Comparison of ENCODE assay signal across 8 cellular contexts in the genomic region with DNA sequence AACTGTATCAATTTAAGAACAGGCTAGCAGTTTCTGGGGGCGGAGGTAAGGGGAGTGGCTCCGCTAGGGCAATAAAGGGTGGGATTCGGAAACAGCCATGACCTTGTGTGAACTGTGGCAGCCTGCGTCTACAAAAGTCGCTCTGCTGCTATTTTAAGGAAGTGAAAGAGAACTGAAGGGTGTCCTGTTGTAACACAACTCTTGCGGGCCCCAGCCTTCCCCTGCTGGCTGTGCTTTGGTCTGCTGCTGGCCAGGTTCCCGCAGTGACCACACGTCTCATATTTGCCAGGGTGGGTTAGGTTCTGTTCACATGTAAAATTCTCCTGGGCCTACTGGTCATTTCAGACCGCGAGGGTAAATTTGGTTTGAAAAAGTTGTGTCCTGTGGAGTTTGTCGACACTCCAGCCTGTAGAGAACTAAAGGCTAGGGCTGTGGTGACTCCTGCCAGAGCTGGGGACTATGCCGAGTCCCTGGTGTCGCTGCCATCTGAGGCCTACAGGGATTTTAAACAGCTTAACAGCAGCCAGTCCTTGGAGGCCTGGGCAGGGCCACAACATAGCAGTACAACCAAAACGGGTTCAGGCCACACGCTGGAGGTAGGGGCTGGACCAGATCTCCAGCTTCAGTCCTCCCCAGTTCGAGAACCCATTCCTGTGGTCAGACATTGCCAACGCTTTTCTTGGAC. TPM values are rescaled to one million over a fixed set of nuclear protein-coding genes. Genes with fewer than 3 reads are reported as not detected.
DNase-seq lines count a peak whose midpoint lies in the region; ATAC-seq, FAIRE-seq and TF ChIP-seq lines count a peak whose summit lies in the region.

No MANE protein-coding gene starts in this region.

- intact Hi-C loops in head of caudate nucleus (cut with DNase I) (loop anchor here (2.0 to 5.0 kb wide), 3 partner anchors 56 to 155 kb away; no protein-coding TSS in a partner anchor), pancreas (cut with DNase I) (no loop called here)

- H3K4me1 ChIP-seq in pancreas = peaks cover 13 to 29% (median 28%) of the 10 kb centered on the region in 3 donors

- H3K36me3 ChIP-seq in pancreas = no peaks in the 10 kb centered on the region

- peak; percentile 58 for ATAC-seq in GM19455 (IDR thresholded peaks at IDR 0.05; ENCODE audit: unreplicated experiment)
- peak; percentile 66 for ATAC-seq in HG03521 (IDR thresholded peaks at IDR 0.05; ENCODE audit: unreplicated experiment)
- ATAC-seq in pancreas = peak; percentile 19 to 56 (median 39)

- peak overlapping the region in 3 of 4 donors; percentile 69 to 77 (median 75) for H3K4me3 ChIP-seq in pancreas

- no peaks in the 10 kb centered on the region for H3K9me3 ChIP-seq in pancreas

- no peak for FAIRE-seq in pancreas (lab: Jason Lieb, UNC)

- H3K27me3 ChIP-seq in pancreas = no peaks in the 10 kb centered on the region

- H3K27ac ChIP-seq in pancreas = peak overlapping the region; percentile 72 to 89 (median 80)

- peak; percentile 41 for DNase-seq in EH (ENCODE audit: low read depth)
- DNase-seq in activated CD8-positive, alpha-beta memory T cell treated with anti-CD3 and anti-CD28 coated beads for 48 hours (ENCODE audit: low read depth in 2 of 3, low spot score in 2 of 3) = peak in 2 of 3 experiments; percentile 3 to 24
- peak; percentile 32 to 76 (median 56) for DNase-seq in head of caudate nucleus
- peak in 5 of 6 donors; percentile 47 to 70 (median 59) for DNase-seq in pancreas
- DNase-seq in GF-D8 (lab: John Stamatoyannopoulos, UW) = no peak
- DNase-seq in islet precursor cell = no peak

- TF ChIP-seq CTCF in pancreas (IDR thresholded peaks at IDR 0.05) = no peak

- WGBS in pancreas, 2 donors = 15 to 16% methylated on average over 17 of the region's 17 CpGs

RNA-seq across cellular contexts. Expression of gene PPFIBP2, which starts 1.1 kb away (rescaled TPM):
- 10 to 100 TPM in 5 of 6 donors, 1 to 10 TPM in 1; 8.6 to 24.7 (median 11.4) TPM for total RNA-seq in pancreas
- 10 to 100 TPM in 1 of 2 donors, 1 to 10 TPM in 1; 8.0 to 12.6 TPM for polyA plus RNA-seq in pancreas

RNA-seq across cellular contexts. Expression of gene OLFML1, which starts 27.4 kb away (rescaled TPM):
- 1 to 10 TPM in 4 of 6 donors, under 1 TPM in 2; 0.32 to 7.0 (median 1.6) TPM for total RNA-seq in pancreas
- under 1 TPM; 0.70 to 0.76 TPM for polyA plus RNA-seq in pancreas

Comparison
In these comparisons a context has a peak if more than half of its experiments do, and no peak if none do; other contexts are left out.
1. DNase-seq: peak in EH (single experiment), activated CD8-positive, alpha-beta memory T cell treated with anti-CD3 and anti-CD28 coated beads for 48 hours (2 of 3), head of caudate nucleus (42 of 42) and pancreas (5 of 6); none in GF-D8 (single experiment) and islet precursor cell (single experiment).
2. Peak in every context shown above with its lines, with median percentiles within 50 percentile points of each other: ATAC-seq.